Comparison of ENCODE assay signal across 14 cellular contexts in the genomic region with DNA sequence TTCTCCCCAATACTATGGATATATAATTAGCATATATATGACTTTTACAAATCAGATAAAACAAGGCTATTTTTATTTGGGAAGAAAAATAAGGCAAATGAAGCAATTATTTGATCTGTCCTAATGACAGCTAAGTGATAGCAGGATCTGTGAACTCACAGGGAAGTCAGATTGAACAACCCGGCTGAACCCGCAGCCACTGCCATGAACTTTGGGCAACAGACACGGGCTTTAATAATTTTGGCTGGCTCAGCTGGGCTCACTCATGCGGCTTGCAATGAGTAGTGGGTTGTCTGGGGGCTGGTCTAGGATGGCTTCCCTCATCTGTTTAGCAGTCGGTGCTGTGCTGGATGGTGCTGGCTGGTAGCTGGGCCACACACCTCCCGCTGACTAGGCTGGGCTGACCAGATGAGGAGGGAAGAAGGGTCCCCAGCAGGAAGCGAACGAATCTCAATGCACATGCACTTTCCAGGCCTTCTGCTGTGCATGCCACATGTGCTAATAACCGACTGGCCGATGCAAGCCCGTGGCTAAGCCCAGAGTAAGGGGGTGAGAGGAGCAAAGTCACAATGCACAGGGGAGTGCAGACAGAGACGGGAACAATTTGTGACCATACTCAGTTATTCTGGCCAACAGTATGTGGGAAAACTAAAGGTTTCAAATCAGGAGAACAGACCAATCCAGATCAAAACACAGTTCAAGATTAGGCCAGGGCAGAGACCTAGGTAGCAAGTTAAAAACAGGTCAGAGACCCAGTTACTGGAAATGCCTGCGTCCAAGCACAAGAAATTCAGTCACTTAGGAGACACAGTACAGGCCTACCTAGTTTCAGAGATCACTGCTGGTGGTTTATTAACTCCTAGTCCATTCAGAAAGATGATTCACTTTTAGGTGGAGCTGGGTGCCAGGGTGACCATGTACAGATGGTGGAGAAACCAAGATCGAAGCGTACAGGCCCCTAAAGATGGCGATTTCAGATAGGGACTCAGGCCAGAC. TPM values are rescaled to one million over a fixed set of nuclear protein-coding genes. Genes with fewer than 3 reads are reported as not detected.
DNase-seq lines count a peak whose midpoint lies in the region; ATAC-seq, FAIRE-seq and TF ChIP-seq lines count a peak whose summit lies in the region.
"Had no signal": no experiment of that assay in that cellular context is flagged by ENCODE, and none has a peak within 500 bp of the region (broad histone marks: within the 10 kb centered on the region; RNA-seq: fewer than 3 reads in every experiment).

No MANE protein-coding gene starts in this region.

- WGBS in H1 (ENCODE audit: extremely low coverage in 1 of 2, insufficient coverage in 1 of 2, insufficient read length in 1 of 2, insufficient replicate concordance in 2 of 2, low coverage in 1 of 2, low lambda C conversion rate in 2 of 2, missing lambda C conversion rate in 1 of 2), 2 experiments, result 85% methylated on average over 16 of the region's 16 CpGs; no CpG with 5 or more reads in 1 of the 2 experiments

- TF ChIP-seq EP300 in H1 (IDR thresholded peaks at IDR 0.05; ENCODE audit: borderline replicate concordance in 1 of 2, low read depth in 2 of 2, low read length in 2 of 2), result no peak

- H3K4ac ChIP-seq in H1 (replicated peaks; ENCODE audit: insufficient read length, low read depth, low read length), result no peak overlapping the region

- H3K27ac Mint-ChIP-seq in GM23338 (no peak overlapping the region), nephron (peak overlapping the region in 2 of 3 experiments; percentile 44 to 57), T-helper 17 cell (no peak overlapping the region)
- H3K27ac Mint-ChIP-seq: CD4-positive, CD25-positive, alpha-beta regulatory T cell had no signal

- H3K27me3 ChIP-seq in GM23338 (ENCODE audit: insufficient read depth) (no peaks in the 10 kb centered on the region), H1 (replicated peaks in 1 of 4; ENCODE audit: control insufficient read depth in 3 of 4, extremely low read depth in 1 of 4, insufficient read depth in 3 of 4, low read length in 3 of 4) (no peaks in the 10 kb centered on the region)
- H3K27me3 ChIP-seq: BLaER1 treated with 17β-estradiol and CSF1 and Interleukin-3, amounts not matched to agents 10 nM and 100 nM had no signal

- no peak overlapping the region for H3K27ac ChIP-seq in GM23338 (ENCODE audit: low read depth)
- H3K27ac ChIP-seq in H1 (ENCODE audit: low read depth, low read length), result no peak overlapping the region
- H3K27ac ChIP-seq in caudate nucleus (ENCODE audit: low read depth, low read length), result no peak overlapping the region
- H3K27ac ChIP-seq: BLaER1 treated with 17β-estradiol and CSF1 and Interleukin-3, amounts not matched to agents 10 nM and 100 nM; GM23248 had no signal

- POLR2A ChIA-PET in H1 (lab: Charles Lee; ENCODE audit: partially characterized antibody), result no interaction called here

- no peak overlapping the region for H3K23ac ChIP-seq in H1 (ENCODE audit: insufficient read length)

- H3K18ac ChIP-seq in H1 (ENCODE audit: extremely low read depth, low read length), result no peak overlapping the region

- DNase-seq in GM23338 (ENCODE audit: low spot score) (no peak), H1 (ENCODE audit: low read depth in 1 of 2, low spot score in 2 of 2) (no peak), kidney tubule cell (ENCODE audit: low spot score) (peak; percentile 74), NCI-H524 treated with DMSO at 0.1 percent for 48 hours (lab: John Stamatoyannopoulos, UW) (no peak), T-helper 17 cell (no peak), caudate nucleus (lab: John Stamatoyannopoulos, UW) (no peak)
- DNase-seq: 8988T; CD4-positive, CD25-positive, alpha-beta regulatory T cell; DMS53; GM23248; H9 had no signal

- H3K9me3 ChIP-seq in H1 (ENCODE audit: insufficient read depth in 2 of 2, low read depth in 1 of 2, low read length in 1 of 2), result 0 out of 4 replicates have a peak, but pooled peaks cover 0 to 8% of the 10 kb centered on the region in 2 experiments
- no peaks in the 10 kb centered on the region for H3K9me3 ChIP-seq in T-helper 17 cell (ENCODE audit: control insufficient read depth, low read length, poor library complexity, severe bottlenecking)

- H3K4me1 Mint-ChIP-seq in GM23338 (peaks cover 8% of the 10 kb centered on the region; the same call in 2 of the 3 replicates), nephron (peaks cover 5% of the 10 kb centered on the region), T-helper 17 cell (no peaks in the 10 kb centered on the region)
- H3K4me1 Mint-ChIP-seq: CD4-positive, CD25-positive, alpha-beta regulatory T cell had no signal

- H3K4me1 ChIP-seq in GM23338 (ENCODE audit: insufficient read depth) (no peaks in the 10 kb centered on the region), H1 (replicated peaks in 1 of 4; ENCODE audit: control insufficient read depth in 3 of 4, insufficient read depth in 4 of 4, low read length in 3 of 4) (peaks cover 0 to 4% (median 3%) of the 10 kb centered on the region in 4 experiments; a peak in 4 of 7 replicates)

- TF ChIP-seq POLR2A in H1 (IDR thresholded peaks at IDR 0.05; ENCODE audit: control extremely low read depth in 1 of 2, low read depth in 2 of 2, low read length in 2 of 2), result no peak

- H3K56ac ChIP-seq in H1 (replicated peaks; ENCODE audit: insufficient read length, low read depth, low read length), result no peak overlapping the region

- H3K27me3 Mint-ChIP-seq in GM23338 (ENCODE audit: insufficient read depth, low read depth, poor library complexity) (peaks cover 3% of the 10 kb centered on the region), nephron (ENCODE audit: low read depth) (peaks cover 7% of the 10 kb centered on the region), T-helper 17 cell (no peaks in the 10 kb centered on the region)
- H3K27me3 Mint-ChIP-seq: CD4-positive, CD25-positive, alpha-beta regulatory T cell had no signal

- H3K4me3 ChIP-seq in GM23338, result no peak overlapping the region
- H3K4me3 ChIP-seq in H1 (ENCODE audit: extremely low read depth in 1 of 4, insufficient read depth in 2 of 4, low read depth in 3 of 4, low read length in 4 of 4), result no peak overlapping the region
- H3K4me3 ChIP-seq: BLaER1 treated with 17β-estradiol and CSF1 and Interleukin-3, amounts not matched to agents 10 nM and 100 nM; GM23248 had no signal

- H4K91ac ChIP-seq in H1 (replicated peaks; ENCODE audit: insufficient read length, low read length), result no peak overlapping the region

- TF ChIP-seq CTCF in GM23338 (conservative IDR thresholded peaks at IDR 0.05; ENCODE audit: low read depth in 2 of 2) (no peak), H1 (IDR thresholded peaks at IDR 0.05; ENCODE audit: control extremely low read depth in 1 of 3, insufficient read depth in 1 of 3, low read depth in 1 of 3, low read length in 3 of 3) (no peak), nephron (IDR thresholded peaks at IDR 0.05; ENCODE audit: unreplicated experiment in 3 of 3) (no peak)

- peaks cover 24% of the 10 kb centered on the region for H3K9me3 Mint-ChIP-seq in GM23338
- peaks cover 11% of the 10 kb centered on the region for H3K9me3 Mint-ChIP-seq in nephron

- H3K4me3 Mint-ChIP-seq in GM23338 (no peak overlapping the region), nephron (no peak overlapping the region), T-helper 17 cell (no peak overlapping the region)
- H3K4me3 Mint-ChIP-seq: CD4-positive, CD25-positive, alpha-beta regulatory T cell; H9 had no signal

- no peak for TF ChIP-seq RAD21 in H1 (IDR thresholded peaks at IDR 0.05 in 1 of 2, conservative IDR thresholded peaks at IDR 0.05 in 1 of 2; ENCODE audit: low read depth in 2 of 2, low read length in 2 of 2)

- H3K36me3 ChIP-seq in GM23338 (ENCODE audit: insufficient read depth) (no peaks in the 10 kb centered on the region), H1 (ENCODE audit: control insufficient read depth in 2 of 4, insufficient read depth in 4 of 4, low read length in 3 of 4) (no peaks in the 10 kb centered on the region)

- no peaks in the 10 kb centered on the region for H3K79me1 ChIP-seq in H1 (ENCODE audit: low read depth, low read length)

- H3K79me2 ChIP-seq in GM23338 (replicated peaks; ENCODE audit: insufficient read depth), result no peaks in the 10 kb centered on the region
- H3K79me2 ChIP-seq in H1 (ENCODE audit: control insufficient read depth in 1 of 2, insufficient read depth in 2 of 2, low read length in 2 of 2), result no peaks in the 10 kb centered on the region

- H4K5ac ChIP-seq in H1 (ENCODE audit: insufficient read length, low read depth, low read length), result no peak overlapping the region

- no peak overlapping the region for H2BK12ac ChIP-seq in H1 (ENCODE audit: low read depth, low read length)

- H2AFZ ChIP-seq in GM23338 (no peak overlapping the region), H1 (ENCODE audit: low read length) (0 out of 2 replicates have a peak overlapping the region, but pooled peaks have one; percentile 17)
- H2AFZ ChIP-seq: GM23248 had no signal

- H2BK5ac ChIP-seq in H1 (ENCODE audit: low read depth, low read length), result no peak overlapping the region

- no peaks in the 10 kb centered on the region for H3K23me2 ChIP-seq in H1 (ENCODE audit: low read depth, low read length)

- H2BK20ac ChIP-seq in H1 (ENCODE audit: low read length), result no peak overlapping the region

- CTCF ChIA-PET in H1 (lab: Charles Lee; ENCODE audit: partially characterized antibody), result interaction anchor here (0.6 to 1.0 kb wide), 3 partner anchors 8 to 11 kb away, joined by 3 read pairs; no protein-coding TSS in a partner anchor

- H4K8ac ChIP-seq in H1 (ENCODE audit: extremely low read depth, insufficient read depth, low read length), result no peak overlapping the region; the same call in 1 of the 2 replicates

- H3K4me2 ChIP-seq in GM23338 (no peak overlapping the region), H1 (ENCODE audit: insufficient read depth in 1 of 2, low read depth in 2 of 2, low read length in 2 of 2) (no peak overlapping the region)

- H2AK5ac ChIP-seq in H1 (ENCODE audit: low read depth, low read length), result no peak overlapping the region

- H3F3A ChIP-seq in GM23338 (replicated peaks; ENCODE audit: low read depth), result no peaks in the 10 kb centered on the region

- H3K36me3 Mint-ChIP-seq in GM23338 (ENCODE audit: low read depth) (peaks cover 10% of the 10 kb centered on the region; the same call in 2 of the 3 replicates), nephron (ENCODE audit: low read depth) (peaks cover 17% of the 10 kb centered on the region), T-helper 17 cell (ENCODE audit: low read depth) (peaks cover 2% of the 10 kb centered on the region)

- no peaks in the 10 kb centered on the region for H3K9me2 ChIP-seq in GM23338 (ENCODE audit: insufficient read depth)

- H2BK15ac ChIP-seq in H1 (ENCODE audit: low read length), result no peak overlapping the region

- no peak overlapping the region for H3K9ac ChIP-seq in H1 (replicated peaks in 1 of 4; ENCODE audit: extremely low read depth in 1 of 4, low read depth in 3 of 4, low read length in 3 of 4)
- H3K9ac ChIP-seq: BLaER1 treated with 17β-estradiol and CSF1 and Interleukin-3, amounts not matched to agents 10 nM and 100 nM; GM23248 had no signal

- no peak overlapping the region for H3K14ac ChIP-seq in H1 (ENCODE audit: insufficient read length)

- FAIRE-seq in H1 (lab: Jason Lieb, UNC), result no peak

- no peaks in the 10 kb centered on the region; the same call in 1 of the 2 replicates for H4K20me1 ChIP-seq in GM23338 (replicated peaks; ENCODE audit: insufficient read depth)
- no peaks in the 10 kb centered on the region for H4K20me1 ChIP-seq in H1 (replicated peaks in 1 of 2; ENCODE audit: control insufficient read depth in 1 of 2, insufficient read depth in 2 of 2, low read length in 2 of 2)
- H4K20me1 ChIP-seq: BLaER1 treated with 17β-estradiol and CSF1 and Interleukin-3, amounts not matched to agents 10 nM and 100 nM had no signal

- peak; percentile 50 for ATAC-seq in GM23338
- ATAC-seq in HG02588 (IDR thresholded peaks at IDR 0.05; ENCODE audit: unreplicated experiment), result no peak
- no peak for ATAC-seq in T-helper 17 cell

- no peak overlapping the region for H2BK120ac ChIP-seq in H1 (replicated peaks; ENCODE audit: low read depth, low read length)

RNA-seq across cellular contexts. Expression of gene CRYL1, which starts 22.3 kb away (rescaled TPM):
- 2.6 and 5.0 TPM in 2 replicates for total RNA-seq in GM23338 (2014; rRNA removed; shearing (Covaris generic))
- polyA plus RNA-seq in GM23338 (2016; fragmentation: Nextera tagmentation; extraction: Ambion mirVana), result 2.2 and 3.1 TPM in 2 replicates
- total RNA-seq in H1 (2021; fragmentation: NEBNext Ultra II Directional; extraction: Animal tissue kit (Norgen Biotek cat#: 25700)), result 1.8 and 1.9 TPM in 2 replicates
- 6.4 and 8.2 TPM in 2 replicates for polyA plus RNA-seq in H1 (2011; rRNA removed)
- polyA plus RNA-seq in H1 (2011; cell fraction: cytosol; rRNA removed), result 8.1 TPM
- 6.2 TPM for polyA plus RNA-seq in H1 (2011; cell fraction: nucleus; rRNA removed)
- polyA plus RNA-seq in H1 (2012, experiment 1 of 2), result 2.1 to 4.5 TPM (median 3.7 TPM) in 4 replicates
- 1.9 TPM for polyA plus RNA-seq in H1 (2012, experiment 2 of 2)
- 2.3 TPM for polyA plus RNA-seq in H1 (2013, experiment 1 of 2)
- 2.7 TPM for polyA plus RNA-seq in H1 (2013, experiment 2 of 2)
- 5.5 and 6.1 TPM in 2 replicates for polyA minus RNA-seq in H1 (2011; rRNA and poly(A)+ RNA removed)
- polyA minus RNA-seq in H1 (2011; cell fraction: cytosol; rRNA and poly(A)+ RNA removed), result not detected
- 3.3 TPM for polyA minus RNA-seq in H1 (2011; cell fraction: nucleus; rRNA and poly(A)+ RNA removed)
- 10 to 100 TPM; 17.1 to 18.1 TPM for total RNA-seq in T-helper 17 cell

Comparison
In these comparisons a context has a peak if more than half of its experiments do, and no peak if none do; other contexts are left out.
1. H3K27ac Mint-ChIP-seq: peak in nephron (2 of 3); none in GM23338 (single experiment) and T-helper 17 cell (single experiment).